31 cellular contexts compared by ENCODE assay signal in genomic region chr2:186535861-186536260, GRCh38.
"Had no signal": no experiment of that assay in that cellular context is flagged by ENCODE, and none has a peak within 500 bp of the region (broad histone marks: within the 10 kb centered on the region; RNA-seq: fewer than 3 reads in every experiment).

No MANE protein-coding gene starts in this region.

- H3K36me3 ChIP-seq: adrenal gland, breast epithelium, cardiac muscle cell, esophagus muscularis mucosa, gastrocnemius medialis, heart left ventricle had no signal

- H3K4me1 ChIP-seq: adrenal gland, breast epithelium, esophagus muscularis mucosa, foreskin keratinocyte had no signal

- FAIRE-seq: TTC549 had no signal

- DNase-seq: activated CD4-positive, alpha-beta memory T cell treated with anti-CD3 and anti-CD28 coated beads, Interleukin-2, amount 10 ng/mL, durations not matched to agents 7 days and 5 days; activated CD4-positive, alpha-beta T cell treated with anti-CD3 and anti-CD28 coated beads for 1 hour; activated CD4-positive, alpha-beta T cell treated with anti-CD3 and anti-CD28 coated beads for 4 hours; activated CD4-positive, alpha-beta T cell treated with anti-CD3 and anti-CD28 coated beads, Interleukin-2, amount 10 ng/mL, durations not matched to agents 7 days and 5 days; activated CD4-positive, alpha-beta T cell treated with anti-CD3 and anti-CD28 coated beads, Interleukin-2, amount 50 U/mL, for 4 hours; activated effector memory CD4-positive, alpha-beta T cell treated with Interleukin-2 at 50 U/mL for 16 hours; activated naive CD4-positive, alpha-beta T cell treated with anti-CD3 and anti-CD28 coated beads for 36 hours; activated naive CD8-positive, alpha-beta T cell treated with anti-CD3 and anti-CD28 coated beads for 36 hours; activated naive CD8-positive, alpha-beta T cell treated with anti-CD3 and anti-CD28 coated beads, Interleukin-2, amount 50 U/mL, for 24 hours; activated T-cell treated with anti-CD3 and anti-CD28 coated beads, Interleukin-2, amount 50 U/mL, for 4 hours; adrenal gland; amygdala; aorta; central memory CD4-positive, alpha-beta T cell; dorsolateral prefrontal cortex; effector memory CD4-positive, alpha-beta T cell; endodermal cell; foreskin keratinocyte; gastrocnemius medialis; glutamatergic neuron; heart left ventricle; hypothalamus; T-helper 2 cell had no signal

- H3K27me3 ChIP-seq: adrenal gland, breast epithelium, cardiac muscle cell, dorsolateral prefrontal cortex, esophagus muscularis mucosa, foreskin keratinocyte, gastrocnemius medialis, heart left ventricle had no signal

- H3K9me3 ChIP-seq: adrenal gland, breast epithelium, esophagus muscularis mucosa, gastrocnemius medialis, heart left ventricle had no signal

- H3K27ac ChIP-seq: adrenal gland, breast epithelium, cardiac muscle cell, coronary artery, dorsolateral prefrontal cortex, esophagus muscularis mucosa, foreskin keratinocyte, gastrocnemius medialis, heart left ventricle, VCaP had no signal

- H3K4me3 ChIP-seq: adrenal gland, breast epithelium, cardiac muscle cell, coronary artery, dorsolateral prefrontal cortex, esophagus muscularis mucosa, gastrocnemius medialis, heart left ventricle had no signal

- ATAC-seq: activated naive CD8-positive, alpha-beta T cell treated with anti-CD3 and anti-CD28 coated beads, Interleukin-2, amount 50 U/mL, for 24 hours; activated T-cell treated with anti-CD3 and anti-CD28 coated beads, Interleukin-2, amount 50 U/mL, for 4 hours; activated T-helper 17 cell treated with anti-CD3 and anti-CD28 coated beads, Interleukin-2, amount 50 U/mL, for 72 hours; foreskin keratinocyte; gastrocnemius medialis; heart left ventricle; WTC11 had no signal
